Comparison of ENCODE assay signal across 16 cellular contexts in the genomic region with DNA sequence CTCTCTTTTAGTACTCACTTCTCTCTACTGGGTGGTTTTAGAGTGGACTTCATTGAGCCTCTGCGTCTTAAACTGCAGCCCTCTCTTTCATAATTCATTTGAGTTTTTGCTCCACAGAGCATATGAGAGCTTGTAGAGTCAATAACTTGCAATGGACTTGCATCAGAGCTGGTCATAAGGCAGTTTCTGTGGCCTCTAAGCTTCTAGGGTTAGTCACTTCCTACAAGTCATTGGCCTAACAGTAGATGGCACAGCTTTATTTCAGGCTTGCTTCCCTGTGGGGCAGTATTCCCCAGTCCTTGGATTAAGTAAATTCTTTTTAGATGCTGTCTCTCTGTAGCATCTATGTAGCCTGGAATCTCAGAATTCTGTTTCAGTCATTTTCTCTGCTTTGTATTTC.
DNase-seq lines count a peak whose midpoint lies in the region; ATAC-seq, FAIRE-seq and TF ChIP-seq lines count a peak whose summit lies in the region.
"Had no signal": no experiment of that assay in that cellular context is flagged by ENCODE, and none has a peak within 500 bp of the region (broad histone marks: within the 10 kb centered on the region; RNA-seq: fewer than 3 reads in every experiment).

No MANE protein-coding gene starts in this region.

- no peak overlapping the region for H3K27ac ChIP-seq in DND-41 (ENCODE audit: low read length)
- no peak overlapping the region for H3K27ac ChIP-seq in HepG2 (ENCODE audit: extremely low read length, insufficient read depth, low read length)
- H3K27ac ChIP-seq: right atrium auricular region, tibial nerve had no signal

- H3K4me2 ChIP-seq in DND-41 (ENCODE audit: insufficient read depth, low read length) = no peak overlapping the region
- H3K4me2 ChIP-seq in HepG2 (ENCODE audit: low read depth, low read length) = no peak overlapping the region

- no peaks in the 10 kb centered on the region for H3K4me1 Mint-ChIP-seq in T-helper 2 cell treated with Interferon-gamma antibody and Interleukin-4, amounts not matched to agents 5 μg/mL and 100 μg/mL, for 36 hours (ENCODE audit: low read depth)
- H3K4me1 Mint-ChIP-seq in activated CD4-positive, alpha-beta memory T cell treated with anti-CD3 and anti-CD28 coated beads for 36 hours (ENCODE audit: low read depth) = no peaks in the 10 kb centered on the region
- no peaks in the 10 kb centered on the region for H3K4me1 Mint-ChIP-seq in Caco-2 (ENCODE audit: low read depth, unreplicated experiment)
- H3K4me1 Mint-ChIP-seq: activated B cell treated with CpG ODN at 0.5 μM for 24 hours, memory B cell had no signal

- no TSS peak for BruUV-seq in HepG2 (replicated peaks; lab: Mats Ljungman, UMichigan)
- no TSS peak for BruUV-seq in Caco-2 (replicated peaks; lab: Mats Ljungman, UMichigan)

- WGBS in HepG2 (ENCODE audit: low lambda C conversion rate) = 0% methylated on average over 1 of the region's 1 CpG

- no peak for FAIRE-seq in HepG2 (lab: Jason Lieb, UNC)
- FAIRE-seq: D721Med had no signal

- H3K36me3 ChIP-seq in DND-41 (ENCODE audit: insufficient read depth, low read length) = no peaks in the 10 kb centered on the region
- no peaks in the 10 kb centered on the region for H3K36me3 ChIP-seq in MG63
- no peaks in the 10 kb centered on the region for H3K36me3 ChIP-seq in HepG2 (replicated peaks in 1 of 2; ENCODE audit: control insufficient read depth in 1 of 2, insufficient read depth in 2 of 2, low read length in 2 of 2)
- H3K36me3 ChIP-seq in Caco-2 (ENCODE audit: control insufficient read depth, insufficient read depth, low read length) = no peaks in the 10 kb centered on the region
- H3K36me3 ChIP-seq: right atrium auricular region, tibial nerve had no signal

- H3K9ac ChIP-seq in DND-41 (ENCODE audit: low read depth, low read length) = no peak overlapping the region
- H3K9ac ChIP-seq in HepG2 (ENCODE audit: insufficient read depth, low read depth, low read length) = no peak overlapping the region

- DNase-seq in DND-41 (no peak), MG63 (peak; percentile 37), choroid plexus epithelial cell (ENCODE audit: low read depth) (peak; percentile 79), HepG2 (ENCODE audit: low spot score) (peak; percentile 2), Caco-2 (no peak)
- no peak for DNase-seq in T-helper 2 cell treated with Interferon-gamma antibody and Interleukin-4, amounts not matched to agents 5 μg/mL and 100 μg/mL, for 36 hours (ENCODE audit: low spot score)
- no peak for DNase-seq in activated CD4-positive, alpha-beta memory T cell treated with anti-CD3 and anti-CD28 coated beads for 36 hours
- DNase-seq: activated B cell treated with CpG ODN at 0.5 μM for 24 hours; activated T-cell treated with anti-CD3 and anti-CD28 coated beads, Interleukin-2, amount 50 U/mL, for 72 hours; NCI-H187 treated with DMSO at 0.1 percent for 48 hours had no signal

- no peak for TF ChIP-seq POLR2A in HepG2 (IDR thresholded peaks at IDR 0.05; ENCODE audit: insufficient read depth in 1 of 2, low read depth in 2 of 2, low read length in 2 of 2)

- TF ChIP-seq RAD21 in HepG2 (CRISPR knock-in tag; IDR thresholded peaks at IDR 0.05) = no peak

- H4K20me1 ChIP-seq in DND-41 (ENCODE audit: insufficient read depth, low read length) = no peaks in the 10 kb centered on the region
- H4K20me1 ChIP-seq in HepG2 (ENCODE audit: insufficient read depth, low read length) = no peaks in the 10 kb centered on the region

- POLR2A ChIA-PET in HepG2 (lab: Yijun Ruan, JAX) (no interaction called here), Caco-2 (lab: Charles Lee) (no interaction called here)
- POLR2A ChIA-PET in activated CD4-positive, alpha-beta memory T cell treated with anti-CD3 and anti-CD28 coated beads for 36 hours (lab: Charles Lee) = no interaction called here

- no peaks in the 10 kb centered on the region for H3K36me3 Mint-ChIP-seq in T-helper 2 cell treated with Interferon-gamma antibody and Interleukin-4, amounts not matched to agents 5 μg/mL and 100 μg/mL, for 36 hours (ENCODE audit: low read depth)
- H3K36me3 Mint-ChIP-seq in activated CD4-positive, alpha-beta memory T cell treated with anti-CD3 and anti-CD28 coated beads for 36 hours = no peaks in the 10 kb centered on the region
- no peaks in the 10 kb centered on the region for H3K36me3 Mint-ChIP-seq in Caco-2 (ENCODE audit: insufficient read depth, unreplicated experiment)
- H3K36me3 Mint-ChIP-seq: brain, memory B cell had no signal

- H3K9me3 Mint-ChIP-seq in T-helper 2 cell treated with Interferon-gamma antibody and Interleukin-4, amounts not matched to agents 5 μg/mL and 100 μg/mL, for 36 hours = peaks cover 5% of the 10 kb centered on the region
- peaks cover 6% of the 10 kb centered on the region for H3K9me3 Mint-ChIP-seq in activated CD4-positive, alpha-beta memory T cell treated with anti-CD3 and anti-CD28 coated beads for 36 hours
- H3K9me3 Mint-ChIP-seq in Caco-2 (ENCODE audit: unreplicated experiment) = no peaks in the 10 kb centered on the region
- H3K9me3 Mint-ChIP-seq: activated B cell treated with CpG ODN at 0.5 μM for 24 hours, memory B cell had no signal

- H3K79me2 ChIP-seq in DND-41 (ENCODE audit: insufficient read depth, low read length) = no peaks in the 10 kb centered on the region
- no peaks in the 10 kb centered on the region for H3K79me2 ChIP-seq in HepG2 (ENCODE audit: insufficient read depth, low read length)

- ATAC-seq in DND-41 (ENCODE audit: insufficient read depth, low read depth) (no peak), HepG2 (peak; percentile 42; the same call in 2 of the 3 replicates), HG03039 (IDR thresholded peaks at IDR 0.05; ENCODE audit: unreplicated experiment) (no peak)
- ATAC-seq: activated T-cell treated with anti-CD3 and anti-CD28 coated beads, Interleukin-2, amount 50 U/mL, for 72 hours had no signal

- no peak overlapping the region for H3K27ac Mint-ChIP-seq in T-helper 2 cell treated with Interferon-gamma antibody and Interleukin-4, amounts not matched to agents 5 μg/mL and 100 μg/mL, for 36 hours
- no peak overlapping the region for H3K27ac Mint-ChIP-seq in activated CD4-positive, alpha-beta memory T cell treated with anti-CD3 and anti-CD28 coated beads for 36 hours
- no peak overlapping the region for H3K27ac Mint-ChIP-seq in Caco-2 (ENCODE audit: unreplicated experiment)
- H3K27ac Mint-ChIP-seq: activated B cell treated with CpG ODN at 0.5 μM for 24 hours; activated T-cell treated with anti-CD3 and anti-CD28 coated beads, Interleukin-2, amount 50 U/mL, for 72 hours; brain; memory B cell had no signal

- TF ChIP-seq CTCF in DND-41 (IDR thresholded peaks at IDR 0.05; ENCODE audit: borderline replicate concordance, extremely low read depth, low read length, poor library complexity, severe bottlenecking) (no peak), choroid plexus epithelial cell (conservative IDR thresholded peaks at IDR 0.05; ENCODE audit: low read depth, low read length) (peak; percentile 15), HepG2 (CRISPR knock-in tag; IDR thresholded peaks at IDR 0.05) (no peak), Caco-2 (IDR thresholded peaks at IDR 0.05; ENCODE audit: insufficient read depth in 1 of 2, low read depth in 1 of 2, low read length in 1 of 2, severe bottlenecking in 1 of 2, unreplicated experiment in 1 of 2) (no peak)

- no peaks in the 10 kb centered on the region for H3K27me3 Mint-ChIP-seq in T-helper 2 cell treated with Interferon-gamma antibody and Interleukin-4, amounts not matched to agents 5 μg/mL and 100 μg/mL, for 36 hours (ENCODE audit: low read depth)
- no peaks in the 10 kb centered on the region for H3K27me3 Mint-ChIP-seq in activated CD4-positive, alpha-beta memory T cell treated with anti-CD3 and anti-CD28 coated beads for 36 hours
- peaks cover 5% of the 10 kb centered on the region for H3K27me3 Mint-ChIP-seq in Caco-2 (ENCODE audit: insufficient read depth, unreplicated experiment)
- H3K27me3 Mint-ChIP-seq: activated B cell treated with CpG ODN at 0.5 μM for 24 hours, brain, memory B cell had no signal

- H3K9me3 ChIP-seq in DND-41 (ENCODE audit: insufficient read depth, low read length, severe bottlenecking) = no peaks in the 10 kb centered on the region
- no peaks in the 10 kb centered on the region for H3K9me3 ChIP-seq in MG63
- H3K9me3 ChIP-seq in HepG2 (ENCODE audit: low read length) = no peaks in the 10 kb centered on the region
- no peaks in the 10 kb centered on the region for H3K9me3 ChIP-seq in Caco-2
- H3K9me3 ChIP-seq: right atrium auricular region, tibial nerve had no signal

- intact Hi-C loops in HepG2 (cut with micrococcal nuclease; ENCODE audit: unreplicated experiment) (no loop called here), Caco-2 (cut with micrococcal nuclease; ENCODE audit: unreplicated experiment) (loop anchor here (5.0 kb wide), 2 partner anchors 167 to 903 kb away; no protein-coding TSS in a partner anchor)
- intact Hi-C loops in activated CD4-positive, alpha-beta memory T cell treated with anti-CD3 and anti-CD28 coated beads for 36 hours (cut with micrococcal nuclease) = no loop called here

- no peak overlapping the region for H3K4me3 Mint-ChIP-seq in T-helper 2 cell treated with Interferon-gamma antibody and Interleukin-4, amounts not matched to agents 5 μg/mL and 100 μg/mL, for 36 hours
- H3K4me3 Mint-ChIP-seq in activated CD4-positive, alpha-beta memory T cell treated with anti-CD3 and anti-CD28 coated beads for 36 hours = no peak overlapping the region
- H3K4me3 Mint-ChIP-seq in Caco-2 (ENCODE audit: unreplicated experiment) = no peak overlapping the region
- H3K4me3 Mint-ChIP-seq: activated B cell treated with CpG ODN at 0.5 μM for 24 hours; activated T-cell treated with anti-CD3 and anti-CD28 coated beads, Interleukin-2, amount 50 U/mL, for 72 hours; brain; memory B cell had no signal

- CTCF ChIA-PET in HepG2 (lab: Yijun Ruan, JAX; ENCODE audit: low intra/inter-chr PET ratio, low total read pairs) = no interaction called here
- CTCF ChIA-PET in activated CD4-positive, alpha-beta memory T cell treated with anti-CD3 and anti-CD28 coated beads for 36 hours (lab: Charles Lee) = no interaction called here
- CTCF ChIA-PET in Caco-2 (lab: Charles Lee) = no interaction called here

- no peak for TF ChIP-seq EP300 in HepG2 (IDR thresholded peaks at IDR 0.05; ENCODE audit: low read depth in 2 of 2, low read length in 2 of 2)
- TF ChIP-seq EP300 in HepG2 (CRISPR knock-in tag; IDR thresholded peaks at IDR 0.05; ENCODE audit: borderline replicate concordance) = no peak

- H3K4me1 ChIP-seq in DND-41 (ENCODE audit: insufficient read depth, low read length) (no peaks in the 10 kb centered on the region), HepG2 (ENCODE audit: insufficient read depth, low read length) (no peaks in the 10 kb centered on the region), Caco-2 (no peaks in the 10 kb centered on the region)
- H3K4me1 ChIP-seq: right atrium auricular region, tibial nerve had no signal

- H3K27me3 ChIP-seq in DND-41 (ENCODE audit: insufficient read depth, low read length, poor library complexity) = no peaks in the 10 kb centered on the region
- H3K27me3 ChIP-seq in MG63 = no peaks in the 10 kb centered on the region
- no peaks in the 10 kb centered on the region for H3K27me3 ChIP-seq in HepG2 (ENCODE audit: control insufficient read depth in 1 of 2, insufficient read depth in 2 of 2, low read length in 2 of 2)
- H3K27me3 ChIP-seq in Caco-2 (replicated peaks; ENCODE audit: control insufficient read depth, insufficient read depth, low read length) = no peaks in the 10 kb centered on the region
- H3K27me3 ChIP-seq: right atrium auricular region, tibial nerve had no signal

- in situ Hi-C loops in HepG2 (cut with HindIII; ENCODE audit: extremely low pct_ligation_motif_present, low pct_unique_long_range_greater_than_20kb) = no loop called here

- H2AFZ ChIP-seq in DND-41 (ENCODE audit: low read depth, low read length) (peak overlapping the region; percentile 31; the same call in 1 of the 2 replicates), HepG2 (ENCODE audit: low read length) (no peak overlapping the region)

- H3K4me3 ChIP-seq in DND-41 (ENCODE audit: low read depth in 1 of 2, low read length in 2 of 2) (no peak overlapping the region), MG63 (no peak overlapping the region), choroid plexus epithelial cell (ENCODE audit: low read depth, low read length) (no peak overlapping the region), HepG2 (replicated peaks in 1 of 3; ENCODE audit: insufficient read depth in 1 of 3, low read depth in 2 of 3, low read length in 3 of 3) (no peak overlapping the region), Caco-2 (ENCODE audit: low read depth, low read length) (no peak overlapping the region)
- H3K4me3 ChIP-seq: right atrium auricular region, tibial nerve had no signal

Comparison
In these comparisons a context has a peak if more than half of its experiments do, and no peak if none do; other contexts are left out.
1. DNase-seq: peak in MG63 (single experiment), choroid plexus epithelial cell (single experiment) and HepG2 (single experiment); none in DND-41 (single experiment), T-helper 2 cell treated with Interferon-gamma antibody and Interleukin-4, amounts not matched to agents 5 μg/mL and 100 μg/mL, for 36 hours (single experiment), activated CD4-positive, alpha-beta memory T cell treated with anti-CD3 and anti-CD28 coated beads for 36 hours (single experiment) and Caco-2 (0 of 2).